ENCODE assay signal across 17 cellular contexts in genomic region chr7:101066141-101066857, GRCh38. TPM values are rescaled to one million over a fixed set of nuclear protein-coding genes. Genes with fewer than 3 reads are reported as not detected.
DNase-seq lines count a peak whose midpoint lies in the region; TF ChIP-seq lines count a peak whose summit lies in the region.
"Had no signal": no experiment of that assay in that cellular context is flagged by ENCODE, and none has a peak within 500 bp of the region (broad histone marks: within the 10 kb centered on the region; RNA-seq: fewer than 3 reads in every experiment).

No MANE protein-coding gene starts in this region.

- no peaks in the 10 kb centered on the region for H3K36me3 ChIP-seq in BLaER1 treated with 17β-estradiol and CSF1 and Interleukin-3, amounts not matched to agents 10 nM and 100 nM

- H3K9me3 ChIP-seq in BLaER1 treated with 17β-estradiol and CSF1 and Interleukin-3, amounts not matched to agents 10 nM and 100 nM (replicated peaks in 1 of 11), result no peaks in the 10 kb centered on the region

- no peaks in the 10 kb centered on the region for H3K4me1 Mint-ChIP-seq in CD14-positive monocyte

- intact Hi-C loops in CD14-positive monocyte (cut with micrococcal nuclease), result no loop called here

- DNase-seq in NCI-H2107 treated with DMSO at 0.1 percent for 48 hours (lab: John Stamatoyannopoulos, UW; ENCODE audit: unreplicated experiment) (peak; percentile 66), choroid plexus epithelial cell (ENCODE audit: low read depth) (peak; percentile 83), myocyte (ENCODE audit: low read depth) (peak; percentile 21), CD14-positive monocyte (ENCODE audit: low spot score) (no peak), amygdala (lab: John Stamatoyannopoulos, UW) (no peak), NCI-H1436 treated with DMSO at 0.1 percent for 48 hours (lab: John Stamatoyannopoulos, UW) (no peak), putamen (ENCODE audit: low spot score) (no peak)
- DNase-seq: cortex of kidney, DMS53, foreskin fibroblast, MM.1S, NCI-H748 treated with DMSO at 0.1 percent for 48 hours, SHP77 treated with DMSO at 0.1 percent for 48 hours had no signal

- no peak for TF ChIP-seq CTCF in choroid plexus epithelial cell (conservative IDR thresholded peaks at IDR 0.05; ENCODE audit: low read depth, low read length)
- TF ChIP-seq CTCF in CD14-positive monocyte (IDR thresholded peaks at IDR 0.05), result no peak

- H3K4me2 ChIP-seq in BLaER1 treated with 17β-estradiol and CSF1 and Interleukin-3, amounts not matched to agents 10 nM and 100 nM, result peak overlapping the region in 10 of 11 experiments; percentile 20 to 77 (median 62); a peak in 18 of 22 replicates

- H3K27ac ChIP-seq in BLaER1 treated with 17β-estradiol and CSF1 and Interleukin-3, amounts not matched to agents 10 nM and 100 nM, result no peak overlapping the region

- no peaks in the 10 kb centered on the region for H3K36me3 Mint-ChIP-seq in CD14-positive monocyte
- H3K36me3 Mint-ChIP-seq: activated naive CD4-positive, alpha-beta T cell treated with anti-CD3 and anti-CD28 coated beads, Interleukin-2, amount 50 U/mL, for 72 hours had no signal

- peaks cover 0 to 2% (median 0%) of the 10 kb centered on the region in 7 donors for H3K9me3 Mint-ChIP-seq in CD14-positive monocyte
- H3K9me3 Mint-ChIP-seq: activated naive CD4-positive, alpha-beta T cell treated with anti-CD3 and anti-CD28 coated beads, Interleukin-2, amount 50 U/mL, for 72 hours had no signal

- no peak overlapping the region for H3K27ac Mint-ChIP-seq in CD14-positive monocyte
- H3K27ac Mint-ChIP-seq: activated naive CD4-positive, alpha-beta T cell treated with anti-CD3 and anti-CD28 coated beads, Interleukin-2, amount 50 U/mL, for 72 hours had no signal

- peaks cover 0 to 26% (median 18%) of the 10 kb centered on the region in 10 experiments; a peak in 16 of 20 replicates for H3K4me1 ChIP-seq in BLaER1 treated with 17β-estradiol and CSF1 and Interleukin-3, amounts not matched to agents 10 nM and 100 nM

- H4K20me1 ChIP-seq in BLaER1 treated with 17β-estradiol and CSF1 and Interleukin-3, amounts not matched to agents 10 nM and 100 nM, result no peaks in the 10 kb centered on the region

- no peak overlapping the region for H3K4me3 ChIP-seq in BLaER1 treated with 17β-estradiol and CSF1 and Interleukin-3, amounts not matched to agents 10 nM and 100 nM
- H3K4me3 ChIP-seq in choroid plexus epithelial cell (ENCODE audit: low read depth, low read length), result no peak overlapping the region
- H3K4me3 ChIP-seq: GM12878 had no signal

- H3K27me3 Mint-ChIP-seq in CD14-positive monocyte (ENCODE audit: low read depth in 3 of 3), result peaks cover 34% of the 10 kb centered on the region in 3 donors

- H3K4me3 Mint-ChIP-seq in CD14-positive monocyte, result peak overlapping the region in 1 of 2 donors; percentile 7

- H3K27me3 ChIP-seq in BLaER1 treated with 17β-estradiol and CSF1 and Interleukin-3, amounts not matched to agents 10 nM and 100 nM, result no peaks in the 10 kb centered on the region

- peak overlapping the region in 3 of 11 experiments; percentile 0 to 36 (median 8); a peak in 3 of 22 replicates for H3K9ac ChIP-seq in BLaER1 treated with 17β-estradiol and CSF1 and Interleukin-3, amounts not matched to agents 10 nM and 100 nM

RNA-seq across cellular contexts. Expression of gene TRIM56, which starts 19.0 kb away (rescaled TPM):
- total RNA-seq in myocyte, result 7.8 and 7.9 TPM in 2 replicates
- 15.3 TPM for polyA plus RNA-seq in myocyte (2012)
- polyA plus RNA-seq in CD14-positive monocyte, result 1 to 10 TPM in 1 of 2 donors, under 1 TPM in 1; 0.66 to 1.2 TPM

RNA-seq across cellular contexts. Expression of gene MUC17, which starts 46.4 kb away (rescaled TPM):
- total RNA-seq in myocyte, result not detected in 2 replicates
- polyA plus RNA-seq in myocyte (2012), result not detected
- not detected for polyA plus RNA-seq in CD14-positive monocyte
- total RNA-seq: activated naive CD4-positive, alpha-beta T cell treated with anti-CD3 and anti-CD28 coated beads, Interleukin-2, amount 50 U/mL, for 72 hours; GM12878; left lobe of liver had no signal

Comparison
In these comparisons a context has a peak if more than half of its experiments do, and no peak if none do; other contexts are left out.
1. DNase-seq: peak in NCI-H2107 treated with DMSO at 0.1 percent for 48 hours (single experiment), choroid plexus epithelial cell (single experiment) and myocyte (single experiment); none in CD14-positive monocyte (single experiment), amygdala (0 of 56), NCI-H1436 treated with DMSO at 0.1 percent for 48 hours (single experiment) and putamen (single experiment).